In genomic region chr13:69565334-69565733, GRCh38 we compare ENCODE assay signal across 8 cellular contexts.
DNase-seq lines count a peak whose midpoint lies in the region; ATAC-seq and TF ChIP-seq lines count a peak whose summit lies in the region.

No MANE protein-coding gene starts in this region.

- H3K27ac ChIP-seq in HL-60 (replicated peaks) (no peak overlapping the region), testis (no peak overlapping the region)

- H3K4me3 ChIP-seq in HL-60 (replicated peaks; ENCODE audit: insufficient read depth, low read length): no peak overlapping the region
- no peak overlapping the region for H3K4me3 ChIP-seq in testis

- peak; percentile 47 to 69 for DNase-seq in AML-193 (lab: John Stamatoyannopoulos, UW)
- DNase-seq in HL-60 (ENCODE audit: low read depth in 1 of 2, low spot score in 1 of 2): peak; percentile 8 to 36
- peak; percentile 36 for DNase-seq in amniotic epithelial cell (ENCODE audit: low read depth)
- DNase-seq in testis: peak; percentile 21
- no peak for DNase-seq in activated CD8-positive, alpha-beta memory T cell treated with anti-CD3 and anti-CD28 coated beads, Interleukin-2, amount 50 U/mL, for 48 hours

- 38 to 53% methylated on average over 4 of the region's 4 CpGs for WGBS in testis, 2 donors

- peak; percentile 66 for ATAC-seq in GM19397 (IDR thresholded peaks at IDR 0.05; ENCODE audit: unreplicated experiment)
- ATAC-seq in HG03108 (IDR thresholded peaks at IDR 0.05; ENCODE audit: unreplicated experiment): no peak
- ATAC-seq in HG03135 (IDR thresholded peaks at IDR 0.05; ENCODE audit: unreplicated experiment): no peak

- TF ChIP-seq CTCF in HL-60 (IDR thresholded peaks at IDR 0.05; ENCODE audit: insufficient read depth, low read length): peak; percentile 34
- TF ChIP-seq CTCF in testis (IDR thresholded peaks at IDR 0.05): no peak

- intact Hi-C loops in testis (cut with DNase I; ENCODE audit: low total_unique reads): no loop called here

- TF ChIP-seq POLR2A in testis (IDR thresholded peaks at IDR 0.05): no peak

- no peaks in the 10 kb centered on the region for H3K4me1 ChIP-seq in testis

- H3K36me3 ChIP-seq in testis (ENCODE audit: low read depth, missing control alignments): no peaks in the 10 kb centered on the region

- H3K27me3 ChIP-seq in HL-60 (ENCODE audit: insufficient read depth, poor library complexity, severe bottlenecking) (no peaks in the 10 kb centered on the region), testis (no peaks in the 10 kb centered on the region)

- no peaks in the 10 kb centered on the region for H3K9me3 ChIP-seq in testis
